ENCODE assay signal across 16 cellular contexts in genomic region chr2:26850002-26850431, GRCh38. TPM values are rescaled to one million over a fixed set of nuclear protein-coding genes. Genes with fewer than 3 reads are reported as not detected.
DNase-seq lines count a peak whose midpoint lies in the region; ATAC-seq and TF ChIP-seq lines count a peak whose summit lies in the region.
"Had no signal": no experiment of that assay in that cellular context is flagged by ENCODE, and none has a peak within 500 bp of the region (broad histone marks: within the 10 kb centered on the region; RNA-seq: fewer than 3 reads in every experiment).

No MANE protein-coding gene starts in this region.

- no peaks in the 10 kb centered on the region for H3K36me3 Mint-ChIP-seq in CD8-positive, alpha-beta T cell

- H3K36me3 ChIP-seq in CD8-positive, alpha-beta T cell (ENCODE audit: insufficient read depth, low read length), result no peaks in the 10 kb centered on the region
- H3K36me3 ChIP-seq in HUES48 (ENCODE audit: control insufficient read depth, insufficient read depth, low read length) (no peaks in the 10 kb centered on the region), neural cell (ENCODE audit: insufficient read depth, low read length) (no peaks in the 10 kb centered on the region), thyroid gland (no peaks in the 10 kb centered on the region)
- H3K36me3 ChIP-seq: gastrocnemius medialis, suprapubic skin had no signal

- H3K27ac ChIP-seq in CD8-positive, alpha-beta T cell (ENCODE audit: low read depth, low read length), result no peak overlapping the region
- H3K27ac ChIP-seq in HUES48 (ENCODE audit: low read depth, low read length), result no peak overlapping the region
- peak overlapping the region in 49 of 59 donors; percentile 0 to 93 (median 85) for H3K27ac ChIP-seq in dorsolateral prefrontal cortex
- H3K27ac ChIP-seq in neural cell (ENCODE audit: low read length), result peak overlapping the region; percentile 94
- H3K27ac ChIP-seq in thyroid gland, result no peak overlapping the region
- H3K27ac ChIP-seq: gastrocnemius medialis, suprapubic skin had no signal

- no peak for TF ChIP-seq CTCF in CD8-positive, alpha-beta T cell (IDR thresholded peaks at IDR 0.05)
- TF ChIP-seq CTCF in dorsolateral prefrontal cortex (IDR thresholded peaks at IDR 0.05 in 54 of 56, conservative IDR thresholded peaks at IDR 0.05 in 2 of 56; ENCODE audit: low read depth in 1 of 56, partially characterized antibody in 56 of 56) (peak in 1 of 56 donors; percentile 0), neural cell (IDR thresholded peaks at IDR 0.05; ENCODE audit: poor library complexity, severe bottlenecking) (no peak), thyroid gland (IDR thresholded peaks at IDR 0.05) (no peak)

- WGBS in thyroid gland, 2 donors, result 22% methylated on average over 15 to 21 of the region's 25 CpGs

- no peaks in the 10 kb centered on the region for H3K9me3 Mint-ChIP-seq in CD8-positive, alpha-beta T cell

- peaks cover 15% of the 10 kb centered on the region for H4K20me1 ChIP-seq in neural cell (ENCODE audit: insufficient read depth)

- no peak overlapping the region for H2AFZ ChIP-seq in neural cell (ENCODE audit: low read depth, low read length)

- CTCF ChIA-PET in CD8-positive, alpha-beta T cell (lab: Charles Lee), result interaction anchor here (1.0 to 2.1 kb wide), 3 partner anchors 9 to 72 kb away, joined by 3 to 7 read pairs (median 3); no protein-coding TSS in a partner anchor

- H3K4me1 Mint-ChIP-seq in CD8-positive, alpha-beta T cell (ENCODE audit: low read depth), result peaks cover 20% of the 10 kb centered on the region

- peak overlapping the region; percentile 93 for H3K4me2 ChIP-seq in neural cell (ENCODE audit: low read length)

- H3K27ac Mint-ChIP-seq in CD8-positive, alpha-beta T cell, result no peak overlapping the region

- H3K27me3 ChIP-seq in CD8-positive, alpha-beta T cell (ENCODE audit: insufficient read depth, low read length), result peaks cover 43% of the 10 kb centered on the region
- H3K27me3 ChIP-seq in HUES48 (ENCODE audit: control insufficient read depth, insufficient read depth, low read length), result peaks cover 78% of the 10 kb centered on the region
- H3K27me3 ChIP-seq in dorsolateral prefrontal cortex, result peaks cover 0 to 33% (median 4%) of the 10 kb centered on the region in 45 donors
- H3K27me3 ChIP-seq in neural cell (ENCODE audit: insufficient read depth, low read depth, low read length), result no peaks in the 10 kb centered on the region
- H3K27me3 ChIP-seq in thyroid gland, result peaks cover 53% of the 10 kb centered on the region

- TF ChIP-seq RAD21 in neural cell (conservative IDR thresholded peaks at IDR 0.05), result no peak

- H3K27me3 Mint-ChIP-seq in CD8-positive, alpha-beta T cell (ENCODE audit: low read depth), result peaks cover 54% of the 10 kb centered on the region

- H3K9ac ChIP-seq in HUES48 (ENCODE audit: low read depth, low read length), result no peak overlapping the region
- peak overlapping the region; percentile 97 for H3K9ac ChIP-seq in neural cell (ENCODE audit: low read length)

- POLR2A ChIA-PET in CD8-positive, alpha-beta T cell (lab: Charles Lee), result interaction anchor here (1.1 kb wide), 1 partner anchor 16 kb away, joined by 3 read pairs; no protein-coding TSS in a partner anchor

- no peak for TF ChIP-seq EP300 in neural cell (conservative IDR thresholded peaks at IDR 0.05; ENCODE audit: poor library complexity, severe bottlenecking)

- no peaks in the 10 kb centered on the region for H3K9me2 ChIP-seq in neural cell (ENCODE audit: insufficient read depth, low read length)

- no peak for TF ChIP-seq POLR2A in thyroid gland (IDR thresholded peaks at IDR 0.05)

- H3K4me3 Mint-ChIP-seq in CD8-positive, alpha-beta T cell, result peak overlapping the region; percentile 51

- peaks cover 69% of the 10 kb centered on the region for H3K79me2 ChIP-seq in neural cell (replicated peaks; ENCODE audit: insufficient read depth, low read length)

- no peaks in the 10 kb centered on the region for H3K9me3 ChIP-seq in CD8-positive, alpha-beta T cell (ENCODE audit: low read length)
- H3K9me3 ChIP-seq in HUES48 (ENCODE audit: control insufficient read depth, insufficient read depth, low read length) (no peaks in the 10 kb centered on the region), neural cell (ENCODE audit: low read length) (no peaks in the 10 kb centered on the region), thyroid gland (no peaks in the 10 kb centered on the region)
- H3K9me3 ChIP-seq: gastrocnemius medialis, suprapubic skin had no signal

- peaks cover 35% of the 10 kb centered on the region for H3K4me1 ChIP-seq in CD8-positive, alpha-beta T cell (ENCODE audit: insufficient read depth, low read length)
- peaks cover 4% of the 10 kb centered on the region; the same call in 1 of the 2 replicates for H3K4me1 ChIP-seq in HUES48 (ENCODE audit: control insufficient read depth, insufficient read depth, low read length)
- peaks cover 29 to 38% of the 10 kb centered on the region in 2 donors for H3K4me1 ChIP-seq in thyroid gland

- no peak overlapping the region for H3K4me3 ChIP-seq in CD8-positive, alpha-beta T cell (ENCODE audit: low read depth, low read length)
- peak overlapping the region; percentile 75 for H3K4me3 ChIP-seq in HUES48 (ENCODE audit: low read depth, low read length)
- H3K4me3 ChIP-seq in dorsolateral prefrontal cortex, result peak overlapping the region; percentile 54 to 85 (median 74)
- H3K4me3 ChIP-seq in neural cell (ENCODE audit: low read length), result peak overlapping the region; percentile 99
- H3K4me3 ChIP-seq in thyroid gland (replicated peaks in 1 of 3), result no peak overlapping the region
- H3K4me3 ChIP-seq: GM12878, K562, lung had no signal

- peaks cover 4% of the 10 kb centered on the region for H3F3A ChIP-seq in neural cell (ENCODE audit: insufficient read depth, low read length, poor library complexity, severe bottlenecking)

- intact Hi-C loops in CD8-positive, alpha-beta T cell (cut with DNase I, micrococcal nuclease), result no loop called here
- intact Hi-C loops in dorsolateral prefrontal cortex (cut with DNase I) (no loop called here), thyroid gland (cut with DNase I) (no loop called here)

- no peak for DNase-seq in CD8-positive, alpha-beta T cell
- peak in 3 of 10 donors; percentile 16 to 24 (median 17) for DNase-seq in dorsolateral prefrontal cortex
- DNase-seq in D341Med (ENCODE audit: low spot score), result no peak
- DNase-seq in thyroid gland, result no peak
- DNase-seq: Calu3, gastrocnemius medialis, NCI-H2171, T1000 had no signal

- no peak for ATAC-seq in CD8-positive, alpha-beta T cell
- no peak for ATAC-seq in GM18868 (IDR thresholded peaks at IDR 0.05; ENCODE audit: unreplicated experiment)
- ATAC-seq: gastrocnemius medialis, GM12878 had no signal

TF ChIP-seq in neural cell, 6 proteins besides CTCF, POLR2A, EP300 and RAD21:
- no peak for TF ChIP-seq EZH2 (IDR thresholded peaks at IDR 0.05; ENCODE audit: borderline replicate concordance, insufficient read depth, low read length, poor library complexity, severe bottlenecking)
- TF ChIP-seq SMC3 (conservative IDR thresholded peaks at IDR 0.05; ENCODE audit: poor library complexity), result no peak
- no peak for TF ChIP-seq POLR2AphosphoS5 (IDR thresholded peaks at IDR 0.05)
- TF ChIP-seq REST (IDR thresholded peaks at IDR 0.05; ENCODE audit: borderline replicate concordance), result no peak
- TF ChIP-seq TAF1 (IDR thresholded peaks at IDR 0.05; ENCODE audit: low read depth), result no peak
- no peak for TF ChIP-seq MXI1 (conservative IDR thresholded peaks at IDR 0.05; ENCODE audit: poor library complexity, severe bottlenecking)
TF ChIP-seq in neural cell: peak in this region for 0.

RNA-seq across cellular contexts. Expression of gene DPYSL5, which starts 2.1 kb away (rescaled TPM):
- total RNA-seq in CD8-positive, alpha-beta T cell, result not detected
- 100 to 1,000 TPM in 5 of 120 experiments, 10 to 100 TPM in 115; 22.2 to 161 (median 47.4) TPM for total RNA-seq in dorsolateral prefrontal cortex
- polyA plus RNA-seq in neural cell, result 111 and 157 TPM in 2 replicates
- polyA minus RNA-seq in neural cell, result 233 and 258 TPM in 2 replicates
- not detected for total RNA-seq in thyroid gland
- total RNA-seq: Calu3, gastrocnemius medialis, GM12878, K562, renal cortical epithelial cell, suprapubic skin had no signal
- polyA plus RNA-seq: GM12878, lung had no signal

Comparison
In these comparisons a context has a peak if more than half of its experiments do, and no peak if none do; other contexts are left out.
1. H3K27ac ChIP-seq: peak in dorsolateral prefrontal cortex (49 of 59) and neural cell (single experiment); none in CD8-positive, alpha-beta T cell (single experiment), HUES48 (single experiment) and thyroid gland (0 of 3).
2. H3K4me3 ChIP-seq: peak in HUES48 (single experiment), dorsolateral prefrontal cortex (59 of 59) and neural cell (single experiment); none in CD8-positive, alpha-beta T cell (single experiment) and thyroid gland (0 of 3).
3. RNA of gene DPYSL5, which starts 2.1 kb away (total RNA-seq): 22.2 to 161 TPM in dorsolateral prefrontal cortex; not detected in CD8-positive, alpha-beta T cell and not detected in thyroid gland; every median in the first group is over 10 times any median in the second.